Comparison of ENCODE assay signal across 1 cellular context in the genomic region with DNA sequence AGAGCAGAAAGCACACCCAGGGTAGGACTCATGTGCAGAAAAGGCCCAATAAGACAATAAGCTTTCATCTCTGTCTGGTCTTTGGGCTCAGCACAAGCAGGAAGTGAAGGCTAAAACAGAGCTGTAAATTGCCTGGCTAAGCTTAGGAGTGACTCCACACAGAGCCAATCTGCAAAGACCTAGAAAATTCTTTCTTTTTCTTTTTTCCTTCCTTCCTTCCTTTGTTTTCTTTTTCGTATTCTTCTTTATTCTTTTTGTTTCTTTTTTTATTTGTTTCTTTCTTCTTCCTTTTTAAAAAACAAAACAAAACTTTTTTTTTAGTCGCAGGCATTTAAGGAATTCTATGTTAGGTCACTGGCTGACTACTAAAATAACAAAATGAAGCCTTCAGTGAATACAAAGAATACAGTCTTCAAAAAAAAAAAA.
TF ChIP-seq lines count a peak whose summit lies in the region.

No MANE protein-coding gene starts in this region.

TF ChIP-seq in K562, 482 proteins besides CTCF, POLR2A, EP300 and RAD21:
- peak; percentile 46; the same call in 1 of the 2 replicates for TF ChIP-seq ELF1 (tag; IDR thresholded peaks at IDR 0.05)
- peak; percentile 18; the same call in 1 of the 2 replicates for TF ChIP-seq CC2D1A (IDR thresholded peaks at IDR 0.05)
- TF ChIP-seq LEF1 (IDR thresholded peaks at IDR 0.05): 0 out of 2 replicates have a peak, but pooled peaks have one; percentile 14
- TF ChIP-seq, protein P1, sequence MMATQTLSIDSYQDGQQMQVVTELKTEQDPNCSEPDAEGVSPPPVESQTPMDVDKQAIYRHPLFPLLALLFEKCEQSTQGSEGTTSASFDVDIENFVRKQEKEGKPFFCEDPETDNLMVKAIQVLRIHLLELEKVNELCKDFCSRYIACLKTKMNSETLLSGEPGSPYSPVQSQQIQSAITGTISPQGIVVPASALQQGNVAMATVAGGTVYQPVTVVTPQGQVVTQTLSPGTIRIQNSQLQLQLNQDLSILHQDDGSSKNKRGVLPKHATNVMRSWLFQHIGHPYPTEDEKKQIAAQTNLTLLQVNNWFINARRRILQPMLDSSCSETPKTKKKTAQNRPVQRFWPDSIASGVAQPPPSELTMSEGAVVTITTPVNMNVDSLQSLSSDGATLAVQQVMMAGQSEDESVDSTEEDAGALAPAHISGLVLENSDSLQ (IDR thresholded peaks at IDR 0.05): peak; percentile 92
- TF ChIP-seq NR2C2 (CRISPR knock-in tag; IDR thresholded peaks at IDR 0.05): no peak
- no peak for TF ChIP-seq NR2C2 (tag; IDR thresholded peaks at IDR 0.05)
- no peak for TF ChIP-seq EP400 (IDR thresholded peaks at IDR 0.05)
- TF ChIP-seq, protein P2, sequence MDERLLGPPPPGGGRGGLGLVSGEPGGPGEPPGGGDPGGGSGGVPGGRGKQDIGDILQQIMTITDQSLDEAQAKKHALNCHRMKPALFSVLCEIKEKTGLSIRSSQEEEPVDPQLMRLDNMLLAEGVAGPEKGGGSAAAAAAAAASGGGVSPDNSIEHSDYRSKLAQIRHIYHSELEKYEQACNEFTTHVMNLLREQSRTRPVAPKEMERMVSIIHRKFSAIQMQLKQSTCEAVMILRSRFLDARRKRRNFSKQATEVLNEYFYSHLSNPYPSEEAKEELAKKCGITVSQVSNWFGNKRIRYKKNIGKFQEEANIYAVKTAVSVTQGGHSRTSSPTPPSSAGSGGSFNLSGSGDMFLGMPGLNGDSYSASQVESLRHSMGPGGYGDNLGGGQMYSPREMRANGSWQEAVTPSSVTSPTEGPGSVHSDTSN (CRISPR knock-in tag; IDR thresholded peaks at IDR 0.05; ENCODE audit: low read depth): no peak
- TF ChIP-seq, protein P2 (tag; conservative IDR thresholded peaks at IDR 0.05; ENCODE audit: low read depth): peak; percentile 76
- TF ChIP-seq, protein P3, sequence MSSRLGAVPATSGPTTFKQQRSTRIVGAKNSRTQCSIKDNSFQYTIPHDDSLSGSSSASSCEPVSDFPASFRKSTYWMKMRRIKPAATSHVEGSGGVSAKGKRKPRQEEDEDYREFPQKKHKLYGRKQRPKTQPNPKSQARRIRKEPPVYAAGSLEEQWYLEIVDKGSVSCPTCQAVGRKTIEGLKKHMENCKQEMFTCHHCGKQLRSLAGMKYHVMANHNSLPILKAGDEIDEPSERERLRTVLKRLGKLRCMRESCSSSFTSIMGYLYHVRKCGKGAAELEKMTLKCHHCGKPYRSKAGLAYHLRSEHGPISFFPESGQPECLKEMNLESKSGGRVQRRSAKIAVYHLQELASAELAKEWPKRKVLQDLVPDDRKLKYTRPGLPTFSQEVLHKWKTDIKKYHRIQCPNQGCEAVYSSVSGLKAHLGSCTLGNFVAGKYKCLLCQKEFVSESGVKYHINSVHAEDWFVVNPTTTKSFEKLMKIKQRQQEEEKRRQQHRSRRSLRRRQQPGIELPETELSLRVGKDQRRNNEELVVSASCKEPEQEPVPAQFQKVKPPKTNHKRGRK (tag; IDR thresholded peaks at IDR 0.05): peak; percentile 94
- TF ChIP-seq, protein P4, sequence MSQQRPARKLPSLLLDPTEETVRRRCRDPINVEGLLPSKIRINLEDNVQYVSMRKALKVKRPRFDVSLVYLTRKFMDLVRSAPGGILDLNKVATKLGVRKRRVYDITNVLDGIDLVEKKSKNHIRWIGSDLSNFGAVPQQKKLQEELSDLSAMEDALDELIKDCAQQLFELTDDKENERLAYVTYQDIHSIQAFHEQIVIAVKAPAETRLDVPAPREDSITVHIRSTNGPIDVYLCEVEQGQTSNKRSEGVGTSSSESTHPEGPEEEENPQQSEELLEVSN (IDR thresholded peaks at IDR 0.05; ENCODE audit: borderline replicate concordance in 1 of 2, extremely low read depth in 1 of 2, insufficient read depth in 1 of 2, insufficient read length in 1 of 2, low read depth in 1 of 2, low read length in 1 of 2, poor library complexity in 1 of 2, severe bottlenecking in 1 of 2): no peak
- no peak for TF ChIP-seq U2AF2 (optimal IDR thresholded peaks at IDR 0.05; ENCODE audit: low read depth, low read length)
- TF ChIP-seq ETV5 (CRISPR knock-in tag; IDR thresholded peaks at IDR 0.05; ENCODE audit: low read depth): no peak
- TF ChIP-seq KDM1A (IDR thresholded peaks at IDR 0.05): no peak
